In genomic region chr21:32507342-32507919, GRCh38 we compare ENCODE assay signal across 17 cellular contexts.
"Had no signal": no experiment of that assay in that cellular context is flagged by ENCODE, and none has a peak within 500 bp of the region (broad histone marks: within the 10 kb centered on the region; RNA-seq: fewer than 3 reads in every experiment).

No MANE protein-coding gene starts in this region.

- H3K9me3 Mint-ChIP-seq: neural progenitor cell had no signal

- DNase-seq: activated naive CD4-positive, alpha-beta T cell; activated T-cell treated with anti-CD3 and anti-CD28 coated beads, Interleukin-2, amount 50 U/mL, for 1 hour; dermis blood vessel endothelial cell; effector CD8-positive, alpha-beta T cell; gastrocnemius medialis; head of caudate nucleus; islet precursor cell; lower lobe of right lung; naive thymus-derived CD4-positive, alpha-beta T cell; stimulated activated CD4-positive, alpha-beta T cell treated with anti-CD3 and anti-CD28 coated beads, Interleukin-4, amount 100 ng/mL, for 4 hours; stimulated activated naive CD8-positive, alpha-beta T cell treated with anti-CD3 and anti-CD28 coated beads, Interleukin-15, Interleukin-2, amounts not matched to agents 100 U/mL and 50 U/mL, for 24 hours; T-helper 1 cell had no signal

- H3K27ac Mint-ChIP-seq: activated naive CD8-positive, alpha-beta T cell; activated T-helper 2 cell treated with anti-CD3 and anti-CD28 coated beads, Interferon-gamma antibody, Interleukin-2, Interleukin-4, amounts not matched to agents 10 μg/mL and 5 μg/mL and 100 μg/mL, durations not matched to agents 14 hours and 24 hours and 36 hours; naive thymus-derived CD4-positive, alpha-beta T cell; neural progenitor cell had no signal

- H3K27ac ChIP-seq: breast epithelium, esophagus muscularis mucosa, gastrocnemius medialis, lower lobe of right lung, neural progenitor cell had no signal

- H3K4me2 ChIP-seq: neural progenitor cell had no signal

- H3K4me3 ChIP-seq: breast epithelium, esophagus muscularis mucosa, gastrocnemius medialis, lower lobe of right lung, neural progenitor cell had no signal

- H3K27me3 ChIP-seq: breast epithelium, esophagus muscularis mucosa, gastrocnemius medialis, neural progenitor cell had no signal

- H3K9me3 ChIP-seq: breast epithelium, esophagus muscularis mucosa, gastrocnemius medialis, lower lobe of right lung had no signal

- H3K4me1 ChIP-seq: breast epithelium, gastrocnemius medialis, lower lobe of right lung, neural progenitor cell had no signal

- H3K36me3 Mint-ChIP-seq: neural progenitor cell had no signal

- H2AFZ ChIP-seq: neural progenitor cell had no signal

- H3K27me3 Mint-ChIP-seq: activated naive CD8-positive, alpha-beta T cell; naive thymus-derived CD4-positive, alpha-beta T cell had no signal

- ATAC-seq: gastrocnemius medialis; naive thymus-derived CD4-positive, alpha-beta T cell; stimulated activated naive CD8-positive, alpha-beta T cell treated with anti-CD3 and anti-CD28 coated beads, Interleukin-15, Interleukin-2, amounts not matched to agents 100 U/mL and 50 U/mL, for 24 hours had no signal

- H3K9ac ChIP-seq: neural progenitor cell had no signal

- H3K4me3 Mint-ChIP-seq: activated naive CD8-positive, alpha-beta T cell; naive thymus-derived CD4-positive, alpha-beta T cell; neural progenitor cell had no signal

- H3K36me3 ChIP-seq: breast epithelium, neural progenitor cell had no signal
